Comparison of ENCODE assay signal across 22 cellular contexts in the genomic region with DNA sequence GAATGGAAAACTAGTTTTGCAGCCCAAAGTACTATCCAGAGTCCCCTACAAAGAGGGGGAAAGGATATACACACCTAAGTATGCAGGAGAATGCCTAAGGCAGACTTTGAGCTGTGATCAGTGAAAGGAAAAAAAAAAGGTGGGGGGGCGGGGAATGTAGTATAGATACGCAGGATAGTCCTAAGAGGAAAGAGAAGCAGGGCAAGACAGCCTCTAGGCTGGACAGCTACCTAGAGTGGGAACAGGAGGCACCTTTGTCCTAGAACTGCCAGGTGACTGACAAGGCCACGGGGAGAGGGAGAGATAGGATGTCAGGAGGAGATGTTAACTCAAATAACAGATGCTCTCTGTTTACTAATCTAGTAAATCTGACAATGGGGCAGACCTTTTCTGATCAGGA. TPM values are rescaled to one million over a fixed set of nuclear protein-coding genes. Genes with fewer than 3 reads are reported as not detected.
DNase-seq lines count a peak whose midpoint lies in the region; ATAC-seq, FAIRE-seq and TF ChIP-seq lines count a peak whose summit lies in the region.
"Had no signal": no experiment of that assay in that cellular context is flagged by ENCODE, and none has a peak within 500 bp of the region (broad histone marks: within the 10 kb centered on the region; RNA-seq: fewer than 3 reads in every experiment).

No MANE protein-coding gene starts in this region.

- H3K9me3 ChIP-seq in HepG2 (ENCODE audit: low read length): no peaks in the 10 kb centered on the region
- H3K9me3 ChIP-seq in right lobe of liver: no peaks in the 10 kb centered on the region
- no peaks in the 10 kb centered on the region for H3K9me3 ChIP-seq in gastrocnemius medialis
- H3K9me3 ChIP-seq: SJSA1 had no signal

- no peak overlapping the region for H3K27ac ChIP-seq in HepG2 (ENCODE audit: extremely low read length, insufficient read depth, low read length)
- no peak overlapping the region for H3K27ac ChIP-seq in right lobe of liver
- H3K27ac ChIP-seq in gastrocnemius medialis: no peak overlapping the region
- H3K27ac ChIP-seq: BLaER1, SJSA1 had no signal

- H3K4me1 ChIP-seq in HepG2 (ENCODE audit: insufficient read depth, low read length) (peaks cover 16% of the 10 kb centered on the region), right lobe of liver (no peaks in the 10 kb centered on the region), gastrocnemius medialis (peaks cover 22 to 25% of the 10 kb centered on the region in 2 donors)
- H3K4me1 ChIP-seq: SJSA1 had no signal

- TF ChIP-seq CTCF in HepG2 (CRISPR knock-in tag; IDR thresholded peaks at IDR 0.05): no peak
- no peak for TF ChIP-seq CTCF in right lobe of liver (IDR thresholded peaks at IDR 0.05)
- TF ChIP-seq CTCF in gastrocnemius medialis (IDR thresholded peaks at IDR 0.05 in 4 of 5, conservative IDR thresholded peaks at IDR 0.05 in 1 of 5): no peak

- DNase-seq in HepG2 (ENCODE audit: low spot score) (peak; percentile 11), right lobe of liver (no peak), NCI-H2171 treated with DMSO at 0.1 percent for 48 hours (lab: John Stamatoyannopoulos, UW) (peak; percentile 85), left kidney (ENCODE audit: low read depth, low spot score) (peak; percentile 51), gastrocnemius medialis (no peak), NCI-H748 (lab: John Stamatoyannopoulos, UW; ENCODE audit: unreplicated experiment) (no peak), posterior vena cava (ENCODE audit: low spot score) (no peak)
- DNase-seq: CD4-positive, CD25-positive, alpha-beta regulatory T cell; DMS79; EL; GF-D8; HCEC 1CT; NCI-H1092; NCI-H1417 treated with DMSO at 0.1 percent for 48 hours; NCI-H2029; Right ventricle myocardium superior; RPMI8226 had no signal

- POLR2A ChIA-PET in HepG2 (lab: Yijun Ruan, JAX): no interaction called here

- BruUV-seq in HepG2 (replicated peaks; lab: Mats Ljungman, UMichigan): no TSS peak

- no peak overlapping the region for H3K4me2 ChIP-seq in HepG2 (ENCODE audit: low read depth, low read length)
- H3K4me2 ChIP-seq: BLaER1 had no signal

- no peaks in the 10 kb centered on the region; the same call in 1 of the 2 replicates for H4K20me1 ChIP-seq in HepG2 (ENCODE audit: insufficient read depth, low read length)

- TF ChIP-seq POLR2A in HepG2 (IDR thresholded peaks at IDR 0.05; ENCODE audit: insufficient read depth in 1 of 2, low read depth in 2 of 2, low read length in 2 of 2) (no peak), right lobe of liver (IDR thresholded peaks at IDR 0.05) (no peak), gastrocnemius medialis (IDR thresholded peaks at IDR 0.05) (no peak)

- H3K79me2 ChIP-seq in HepG2 (ENCODE audit: insufficient read depth, low read length): no peaks in the 10 kb centered on the region

- TF ChIP-seq EP300 in HepG2 (IDR thresholded peaks at IDR 0.05; ENCODE audit: low read depth in 2 of 2, low read length in 2 of 2) (no peak), HepG2 (CRISPR knock-in tag; IDR thresholded peaks at IDR 0.05; ENCODE audit: borderline replicate concordance) (no peak)

- H3K9ac ChIP-seq in HepG2 (ENCODE audit: insufficient read depth, low read depth, low read length): no peak overlapping the region
- H3K9ac ChIP-seq: BLaER1 had no signal

- ATAC-seq in HepG2: peak; percentile 35
- no peak for ATAC-seq in right lobe of liver
- no peak for ATAC-seq in gastrocnemius medialis

- FAIRE-seq in HepG2 (lab: Jason Lieb, UNC): no peak
- FAIRE-seq: A204.1, GM12891, H1 had no signal

- in situ Hi-C loops in HepG2 (cut with HindIII; ENCODE audit: extremely low pct_ligation_motif_present, low pct_unique_long_range_greater_than_20kb) (no loop called here), gastrocnemius medialis (cut with MboI; ENCODE audit: low sequenced_read_pairs in 4 of 4) (no loop called here)

- intact Hi-C loops in HepG2 (cut with micrococcal nuclease; ENCODE audit: unreplicated experiment) (no loop called here), right lobe of liver (cut with DNase I) (no loop called here), gastrocnemius medialis (cut with DNase I; ENCODE audit: low total_unique reads) (no loop called here), posterior vena cava (cut with DNase I) (no loop called here)

- no peak for TF ChIP-seq RAD21 in HepG2 (CRISPR knock-in tag; IDR thresholded peaks at IDR 0.05)

- no peak overlapping the region for H2AFZ ChIP-seq in HepG2 (ENCODE audit: low read length)

- CTCF ChIA-PET in HepG2 (lab: Yijun Ruan, JAX; ENCODE audit: low intra/inter-chr PET ratio, low total read pairs): no interaction called here

- H3K36me3 ChIP-seq in HepG2 (replicated peaks in 1 of 2; ENCODE audit: control insufficient read depth in 1 of 2, insufficient read depth in 2 of 2, low read length in 2 of 2) (no peaks in the 10 kb centered on the region), right lobe of liver (no peaks in the 10 kb centered on the region), gastrocnemius medialis (no peaks in the 10 kb centered on the region)
- H3K36me3 ChIP-seq: BLaER1, SJSA1 had no signal

- H3K4me3 ChIP-seq in HepG2 (replicated peaks in 1 of 3; ENCODE audit: insufficient read depth in 1 of 3, low read depth in 2 of 3, low read length in 3 of 3) (no peak overlapping the region), right lobe of liver (no peak overlapping the region), gastrocnemius medialis (no peak overlapping the region)
- H3K4me3 ChIP-seq: BLaER1, SJSA1 had no signal

- H3K27me3 ChIP-seq in HepG2 (ENCODE audit: control insufficient read depth in 1 of 2, insufficient read depth in 2 of 2, low read length in 2 of 2): peaks cover 4 to 36% of the 10 kb centered on the region in 2 experiments; a peak in 4 of 5 replicates
- H3K27me3 ChIP-seq in right lobe of liver: no peaks in the 10 kb centered on the region
- no peaks in the 10 kb centered on the region for H3K27me3 ChIP-seq in gastrocnemius medialis

- WGBS in HepG2 (ENCODE audit: low lambda C conversion rate): 11% methylated on average over 3 of the region's 3 CpGs
- WGBS in right lobe of liver (ENCODE audit: insufficient coverage, low coverage, low lambda C conversion rate, missing lambda C conversion rate): 60% methylated on average over 1 of the region's 3 CpGs

RNA-seq across cellular contexts. Expression of a gene that starts 6.0 kb away (rescaled TPM):
- total RNA-seq in HepG2 (2016; rRNA removed; fragmentation: Illumina TruSeq; extraction: Trizol) (0.14 and 0.27 TPM in 2 replicates), right lobe of liver (1 to 10 TPM in 2 of 6 experiments, under 1 TPM in 4; 0.61 to 1.8 (median 0.85) TPM), gastrocnemius medialis (10 to 100 TPM in 1 of 4 donors, 1 to 10 TPM in 3; 4.2 to 16.0 (median 6.3) TPM), posterior vena cava (10 to 100 TPM; 48.4 to 55.2 TPM)
- total RNA-seq in HepG2 (2016; cell fraction: cytosol; rRNA removed; fragmentation: Illumina TruSeq; extraction: Trizol; ENCODE audit: low read depth): not detected in 2 replicates
- 0.17 and 0.25 TPM in 2 replicates for total RNA-seq in HepG2 (2016; cell fraction: insoluble cytoplasmic fraction; rRNA removed; fragmentation: Illumina TruSeq; extraction: Trizol)
- total RNA-seq in HepG2 (2016; cell fraction: membrane; rRNA removed; fragmentation: Illumina TruSeq; extraction: Trizol): 0.10 and 0.19 TPM in 2 replicates
- not detected in 2 replicates for total RNA-seq in HepG2 (2016; cell fraction: nucleus; rRNA removed; fragmentation: Illumina TruSeq; extraction: Trizol)
- 0.05 TPM in 1 of 2 replicates, not detected in the other for polyA plus RNA-seq in HepG2 (2011; rRNA removed)
- 0.03 and 0.04 TPM in 2 replicates for polyA plus RNA-seq in HepG2 (2011; cell fraction: cytosol; rRNA removed)
- not detected in 2 replicates for polyA plus RNA-seq in HepG2 (2011; cell fraction: nucleus; rRNA removed)
- not detected in 2 replicates for polyA plus RNA-seq in HepG2 (2012)
- polyA plus RNA-seq in HepG2 (2016; cell fraction: cytosol; fragmentation: Illumina TruSeq; extraction: Trizol; ENCODE audit: low read depth): 0.25 and 0.38 TPM in 2 replicates
- 0.13 TPM in 1 of 2 replicates, not detected in the other for polyA plus RNA-seq in HepG2 (2016; cell fraction: insoluble cytoplasmic fraction; fragmentation: Illumina TruSeq; extraction: Trizol; ENCODE audit: low read depth)
- polyA plus RNA-seq in HepG2 (2016; cell fraction: membrane; fragmentation: Illumina TruSeq; extraction: Trizol; ENCODE audit: low read depth): 0.21 and 0.26 TPM in 2 replicates
- 0.72 TPM in 1 of 2 replicates, not detected in the other for polyA plus RNA-seq in HepG2 (2016; cell fraction: nucleus; fragmentation: Illumina TruSeq; extraction: Trizol; ENCODE audit: insufficient read depth, low read depth)
- 0.06 and 8.1 TPM in 2 replicates for polyA minus RNA-seq in HepG2 (2011; rRNA and poly(A)+ RNA removed; ENCODE audit: low replicate concordance)
- not detected in 2 replicates for polyA minus RNA-seq in HepG2 (2011; cell fraction: cytosol; rRNA and poly(A)+ RNA removed)
- polyA minus RNA-seq in HepG2 (2011; cell fraction: nucleus; rRNA and poly(A)+ RNA removed): 0.87 TPM in 1 of 2 replicates, not detected in the other
- total RNA-seq: CD4-positive, CD25-positive, alpha-beta regulatory T cell had no signal
- polyA plus RNA-seq: CD4-positive, CD25-positive, alpha-beta regulatory T cell had no signal

Comparison
In these comparisons a context has a peak if more than half of its experiments do, and no peak if none do; other contexts are left out.
1. DNase-seq: peak in HepG2 (single experiment), NCI-H2171 treated with DMSO at 0.1 percent for 48 hours (single experiment) and left kidney (single experiment); none in right lobe of liver (0 of 3), gastrocnemius medialis (0 of 2), NCI-H748 (single experiment) and posterior vena cava (single experiment).